1 cellular context compared by ENCODE assay signal in the genomic region with DNA sequence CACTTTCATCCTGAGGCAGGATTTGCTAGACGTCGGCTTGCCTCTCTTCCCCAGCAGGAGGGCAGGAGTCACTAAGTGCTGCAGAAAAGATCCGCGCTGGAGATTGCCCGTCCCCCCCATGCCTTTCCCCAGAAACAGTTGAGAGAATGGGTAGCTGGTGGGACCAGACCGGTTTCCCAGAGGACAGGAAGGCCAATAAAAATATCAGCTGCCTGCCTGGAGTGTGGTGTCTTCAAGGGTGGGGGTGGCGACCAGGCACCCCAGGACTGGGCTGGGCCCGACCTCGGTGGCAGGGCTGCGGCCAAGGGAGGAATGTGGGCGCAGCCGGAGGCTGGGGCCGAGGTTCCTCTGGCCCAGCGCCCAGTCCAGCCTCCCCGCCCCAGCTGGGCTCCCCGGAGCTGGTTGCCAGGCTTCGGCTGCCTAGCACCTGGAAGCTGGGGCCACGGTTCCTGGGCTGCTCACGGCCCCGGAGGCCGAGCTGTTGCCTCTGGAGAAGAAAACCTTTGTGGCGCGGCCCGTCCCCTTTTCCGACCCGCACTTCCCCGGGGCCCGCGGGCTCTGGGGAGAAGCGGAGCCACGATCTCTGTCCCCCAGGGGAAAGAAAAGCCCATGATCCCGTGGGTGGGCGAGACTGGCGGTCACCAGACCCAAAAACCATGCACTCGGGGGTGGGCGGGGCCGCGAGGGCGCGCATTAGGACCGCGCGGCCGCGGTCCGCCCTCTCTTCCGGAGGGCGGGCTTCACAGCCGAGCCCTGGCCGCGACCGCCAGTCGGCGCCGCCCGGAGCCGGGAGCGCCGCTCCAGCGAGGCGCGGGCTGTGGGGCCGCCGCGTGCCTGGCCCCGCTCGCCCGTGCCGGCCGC.
TF ChIP-seq lines count a peak whose summit lies in the region.

A gene with protein sequence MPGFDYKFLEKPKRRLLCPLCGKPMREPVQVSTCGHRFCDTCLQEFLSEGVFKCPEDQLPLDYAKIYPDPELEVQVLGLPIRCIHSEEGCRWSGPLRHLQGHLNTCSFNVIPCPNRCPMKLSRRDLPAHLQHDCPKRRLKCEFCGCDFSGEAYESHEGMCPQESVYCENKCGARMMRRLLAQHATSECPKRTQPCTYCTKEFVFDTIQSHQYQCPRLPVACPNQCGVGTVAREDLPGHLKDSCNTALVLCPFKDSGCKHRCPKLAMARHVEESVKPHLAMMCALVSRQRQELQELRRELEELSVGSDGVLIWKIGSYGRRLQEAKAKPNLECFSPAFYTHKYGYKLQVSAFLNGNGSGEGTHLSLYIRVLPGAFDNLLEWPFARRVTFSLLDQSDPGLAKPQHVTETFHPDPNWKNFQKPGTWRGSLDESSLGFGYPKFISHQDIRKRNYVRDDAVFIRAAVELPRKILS (plus strand): TSS at position 769 of the 861 bp plus-strand sequence. CDS start 102 bp downstream, outside the sequence.

TF ChIP-seq in K562, 482 proteins besides CTCF, POLR2A, EP300 and RAD21 (continued from another document and continues in another):
- TF ChIP-seq, protein P1, sequence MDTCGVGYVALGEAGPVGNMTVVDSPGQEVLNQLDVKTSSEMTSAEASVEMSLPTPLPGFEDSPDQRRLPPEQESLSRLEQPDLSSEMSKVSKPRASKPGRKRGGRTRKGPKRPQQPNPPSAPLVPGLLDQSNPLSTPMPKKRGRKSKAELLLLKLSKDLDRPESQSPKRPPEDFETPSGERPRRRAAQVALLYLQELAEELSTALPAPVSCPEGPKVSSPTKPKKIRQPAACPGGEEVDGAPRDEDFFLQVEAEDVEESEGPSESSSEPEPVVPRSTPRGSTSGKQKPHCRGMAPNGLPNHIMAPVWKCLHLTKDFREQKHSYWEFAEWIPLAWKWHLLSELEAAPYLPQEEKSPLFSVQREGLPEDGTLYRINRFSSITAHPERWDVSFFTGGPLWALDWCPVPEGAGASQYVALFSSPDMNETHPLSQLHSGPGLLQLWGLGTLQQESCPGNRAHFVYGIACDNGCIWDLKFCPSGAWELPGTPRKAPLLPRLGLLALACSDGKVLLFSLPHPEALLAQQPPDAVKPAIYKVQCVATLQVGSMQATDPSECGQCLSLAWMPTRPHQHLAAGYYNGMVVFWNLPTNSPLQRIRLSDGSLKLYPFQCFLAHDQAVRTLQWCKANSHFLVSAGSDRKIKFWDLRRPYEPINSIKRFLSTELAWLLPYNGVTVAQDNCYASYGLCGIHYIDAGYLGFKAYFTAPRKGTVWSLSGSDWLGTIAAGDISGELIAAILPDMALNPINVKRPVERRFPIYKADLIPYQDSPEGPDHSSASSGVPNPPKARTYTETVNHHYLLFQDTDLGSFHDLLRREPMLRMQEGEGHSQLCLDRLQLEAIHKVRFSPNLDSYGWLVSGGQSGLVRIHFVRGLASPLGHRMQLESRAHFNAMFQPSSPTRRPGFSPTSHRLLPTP (IDR thresholded peaks at IDR 0.05; ENCODE audit: borderline replicate concordance, extremely low read depth, insufficient read length): no peak
- TF ChIP-seq TAL1 (IDR thresholded peaks at IDR 0.05) (no peak), JUN (IDR thresholded peaks at IDR 0.05; ENCODE audit: borderline replicate concordance, low read depth, low read length) (peak; percentile 46; the same call in 1 of the 2 replicates), JUN (CRISPR knock-in tag; IDR thresholded peaks at IDR 0.05; ENCODE audit: borderline replicate concordance) (no peak), HEY1 (CRISPR knock-in tag; IDR thresholded peaks at IDR 0.05; ENCODE audit: borderline replicate concordance) (no peak), RBBP5 (IDR thresholded peaks at IDR 0.05; ENCODE audit: borderline replicate concordance, insufficient read depth, low read length, poor library complexity, severe bottlenecking) (peak; percentile 53), ZNF79 (CRISPR knock-in tag; IDR thresholded peaks at IDR 0.05; ENCODE audit: low read depth) (no peak), GABPA (tag; conservative IDR thresholded peaks at IDR 0.05; ENCODE audit: low read depth) (peak; percentile 74), PTTG1 (tag; IDR thresholded peaks at IDR 0.05; ENCODE audit: low read depth) (no peak), ZNF197 (CRISPR knock-in tag; IDR thresholded peaks at IDR 0.05; ENCODE audit: low read depth) (no peak), CHD1 (IDR thresholded peaks at IDR 0.05; ENCODE audit: low read length) (peak; percentile 46), CSDE1 (IDR thresholded peaks at IDR 0.05) (no peak), ZNF174 (CRISPR knock-in tag; IDR thresholded peaks at IDR 0.05) (no peak), TEAD1 (CRISPR knock-in tag; IDR thresholded peaks at IDR 0.05) (peak in 1 of 2 experiments; percentile 80; a peak in 2 of 4 replicates), NCOA1 (IDR thresholded peaks at IDR 0.05; ENCODE audit: low read depth) (peak; percentile 29; the same call in 1 of the 2 replicates), NCOA2 (IDR thresholded peaks at IDR 0.05; ENCODE audit: partially characterized antibody in 2 of 2) (no peak), MEIS2 (IDR thresholded peaks at IDR 0.05; ENCODE audit: partially characterized antibody) (no peak), FOXK2 (conservative IDR thresholded peaks at IDR 0.05 in 1 of 2, IDR thresholded peaks at IDR 0.05 in 1 of 2; ENCODE audit: low read depth in 2 of 2) (0 out of 4 replicates have a peak, but pooled peaks of 1 of the 2 experiments have one; percentile 12), ZNF696 (CRISPR knock-in tag; conservative IDR thresholded peaks at IDR 0.05) (no peak), HDAC2 (IDR thresholded peaks at IDR 0.05) (0 out of 2 replicates have a peak, but pooled peaks have one; percentile 62), CXXC5 (CRISPR knock-in tag; IDR thresholded peaks at IDR 0.05) (peak; percentile 95), ZNF77 (CRISPR knock-in tag; IDR thresholded peaks at IDR 0.05) (no peak), ZFP36 (IDR thresholded peaks at IDR 0.05; ENCODE audit: low read depth, low read length, partially characterized antibody) (no peak), LCOR (CRISPR knock-in tag; IDR thresholded peaks at IDR 0.05) (no peak), POU5F1 (IDR thresholded peaks at IDR 0.05; ENCODE audit: borderline replicate concordance, low read depth, low read length, partially characterized antibody) (no peak), HDGF (IDR thresholded peaks at IDR 0.05) (no peak), MAZ (CRISPR knock-in tag; conservative IDR thresholded peaks at IDR 0.05 in 1 of 2, IDR thresholded peaks at IDR 0.05 in 1 of 2) (peak in 1 of 2 experiments; percentile 83; a peak in 2 of 4 replicates), SIRT6 (IDR thresholded peaks at IDR 0.05; ENCODE audit: low read depth, low read length) (no peak), MCM7 (IDR thresholded peaks at IDR 0.05) (no peak), HIVEP1 (CRISPR knock-in tag; IDR thresholded peaks at IDR 0.05) (no peak), SMC3 (conservative IDR thresholded peaks at IDR 0.05; ENCODE audit: insufficient read depth, low read depth, low read length) (0 out of 2 replicates have a peak, but pooled peaks have one; percentile 0)
- TF ChIP-seq, protein P2, sequence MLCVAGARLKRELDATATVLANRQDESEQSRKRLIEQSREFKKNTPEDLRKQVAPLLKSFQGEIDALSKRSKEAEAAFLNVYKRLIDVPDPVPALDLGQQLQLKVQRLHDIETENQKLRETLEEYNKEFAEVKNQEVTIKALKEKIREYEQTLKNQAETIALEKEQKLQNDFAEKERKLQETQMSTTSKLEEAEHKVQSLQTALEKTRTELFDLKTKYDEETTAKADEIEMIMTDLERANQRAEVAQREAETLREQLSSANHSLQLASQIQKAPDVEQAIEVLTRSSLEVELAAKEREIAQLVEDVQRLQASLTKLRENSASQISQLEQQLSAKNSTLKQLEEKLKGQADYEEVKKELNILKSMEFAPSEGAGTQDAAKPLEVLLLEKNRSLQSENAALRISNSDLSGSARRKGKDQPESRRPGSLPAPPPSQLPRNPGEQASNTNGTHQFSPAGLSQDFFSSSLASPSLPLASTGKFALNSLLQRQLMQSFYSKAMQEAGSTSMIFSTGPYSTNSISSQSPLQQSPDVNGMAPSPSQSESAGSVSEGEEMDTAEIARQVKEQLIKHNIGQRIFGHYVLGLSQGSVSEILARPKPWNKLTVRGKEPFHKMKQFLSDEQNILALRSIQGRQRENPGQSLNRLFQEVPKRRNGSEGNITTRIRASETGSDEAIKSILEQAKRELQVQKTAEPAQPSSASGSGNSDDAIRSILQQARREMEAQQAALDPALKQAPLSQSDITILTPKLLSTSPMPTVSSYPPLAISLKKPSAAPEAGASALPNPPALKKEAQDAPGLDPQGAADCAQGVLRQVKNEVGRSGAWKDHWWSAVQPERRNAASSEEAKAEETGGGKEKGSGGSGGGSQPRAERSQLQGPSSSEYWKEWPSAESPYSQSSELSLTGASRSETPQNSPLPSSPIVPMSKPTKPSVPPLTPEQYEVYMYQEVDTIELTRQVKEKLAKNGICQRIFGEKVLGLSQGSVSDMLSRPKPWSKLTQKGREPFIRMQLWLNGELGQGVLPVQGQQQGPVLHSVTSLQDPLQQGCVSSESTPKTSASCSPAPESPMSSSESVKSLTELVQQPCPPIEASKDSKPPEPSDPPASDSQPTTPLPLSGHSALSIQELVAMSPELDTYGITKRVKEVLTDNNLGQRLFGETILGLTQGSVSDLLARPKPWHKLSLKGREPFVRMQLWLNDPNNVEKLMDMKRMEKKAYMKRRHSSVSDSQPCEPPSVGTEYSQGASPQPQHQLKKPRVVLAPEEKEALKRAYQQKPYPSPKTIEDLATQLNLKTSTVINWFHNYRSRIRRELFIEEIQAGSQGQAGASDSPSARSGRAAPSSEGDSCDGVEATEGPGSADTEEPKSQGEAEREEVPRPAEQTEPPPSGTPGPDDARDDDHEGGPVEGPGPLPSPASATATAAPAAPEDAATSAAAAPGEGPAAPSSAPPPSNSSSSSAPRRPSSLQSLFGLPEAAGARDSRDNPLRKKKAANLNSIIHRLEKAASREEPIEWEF (CRISPR knock-in tag; IDR thresholded peaks at IDR 0.05): no peak
- TF ChIP-seq, protein P3, sequence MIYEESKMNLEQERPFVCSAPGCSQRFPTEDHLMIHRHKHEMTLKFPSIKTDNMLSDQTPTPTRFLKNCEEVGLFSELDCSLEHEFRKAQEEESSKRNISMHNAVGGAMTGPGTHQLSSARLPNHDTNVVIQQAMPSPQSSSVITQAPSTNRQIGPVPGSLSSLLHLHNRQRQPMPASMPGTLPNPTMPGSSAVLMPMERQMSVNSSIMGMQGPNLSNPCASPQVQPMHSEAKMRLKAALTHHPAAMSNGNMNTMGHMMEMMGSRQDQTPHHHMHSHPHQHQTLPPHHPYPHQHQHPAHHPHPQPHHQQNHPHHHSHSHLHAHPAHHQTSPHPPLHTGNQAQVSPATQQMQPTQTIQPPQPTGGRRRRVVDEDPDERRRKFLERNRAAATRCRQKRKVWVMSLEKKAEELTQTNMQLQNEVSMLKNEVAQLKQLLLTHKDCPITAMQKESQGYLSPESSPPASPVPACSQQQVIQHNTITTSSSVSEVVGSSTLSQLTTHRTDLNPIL (CRISPR knock-in tag; IDR thresholded peaks at IDR 0.05): no peak
- TF ChIP-seq, protein P4, sequence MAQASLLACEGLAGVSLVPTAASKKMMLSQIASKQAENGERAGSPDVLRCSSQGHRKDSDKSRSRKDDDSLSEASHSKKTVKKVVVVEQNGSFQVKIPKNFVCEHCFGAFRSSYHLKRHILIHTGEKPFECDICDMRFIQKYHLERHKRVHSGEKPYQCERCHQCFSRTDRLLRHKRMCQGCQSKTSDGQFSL (CRISPR knock-in tag; IDR thresholded peaks at IDR 0.05): peak; percentile 89
- TF ChIP-seq, protein P4 (tag; IDR thresholded peaks at IDR 0.05): peak in 1 of 2 experiments; percentile 81; a peak in 2 of 4 replicates
- TF ChIP-seq, protein P5, sequence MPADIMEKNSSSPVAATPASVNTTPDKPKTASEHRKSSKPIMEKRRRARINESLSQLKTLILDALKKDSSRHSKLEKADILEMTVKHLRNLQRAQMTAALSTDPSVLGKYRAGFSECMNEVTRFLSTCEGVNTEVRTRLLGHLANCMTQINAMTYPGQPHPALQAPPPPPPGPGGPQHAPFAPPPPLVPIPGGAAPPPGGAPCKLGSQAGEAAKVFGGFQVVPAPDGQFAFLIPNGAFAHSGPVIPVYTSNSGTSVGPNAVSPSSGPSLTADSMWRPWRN (IDR thresholded peaks at IDR 0.05; ENCODE audit: low read depth): no peak
- TF ChIP-seq, protein P6, sequence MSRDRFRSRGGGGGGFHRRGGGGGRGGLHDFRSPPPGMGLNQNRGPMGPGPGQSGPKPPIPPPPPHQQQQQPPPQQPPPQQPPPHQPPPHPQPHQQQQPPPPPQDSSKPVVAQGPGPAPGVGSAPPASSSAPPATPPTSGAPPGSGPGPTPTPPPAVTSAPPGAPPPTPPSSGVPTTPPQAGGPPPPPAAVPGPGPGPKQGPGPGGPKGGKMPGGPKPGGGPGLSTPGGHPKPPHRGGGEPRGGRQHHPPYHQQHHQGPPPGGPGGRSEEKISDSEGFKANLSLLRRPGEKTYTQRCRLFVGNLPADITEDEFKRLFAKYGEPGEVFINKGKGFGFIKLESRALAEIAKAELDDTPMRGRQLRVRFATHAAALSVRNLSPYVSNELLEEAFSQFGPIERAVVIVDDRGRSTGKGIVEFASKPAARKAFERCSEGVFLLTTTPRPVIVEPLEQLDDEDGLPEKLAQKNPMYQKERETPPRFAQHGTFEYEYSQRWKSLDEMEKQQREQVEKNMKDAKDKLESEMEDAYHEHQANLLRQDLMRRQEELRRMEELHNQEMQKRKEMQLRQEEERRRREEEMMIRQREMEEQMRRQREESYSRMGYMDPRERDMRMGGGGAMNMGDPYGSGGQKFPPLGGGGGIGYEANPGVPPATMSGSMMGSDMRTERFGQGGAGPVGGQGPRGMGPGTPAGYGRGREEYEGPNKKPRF (IDR thresholded peaks at IDR 0.05; ENCODE audit: low read depth, low read length): no peak
- TF ChIP-seq, protein P7, sequence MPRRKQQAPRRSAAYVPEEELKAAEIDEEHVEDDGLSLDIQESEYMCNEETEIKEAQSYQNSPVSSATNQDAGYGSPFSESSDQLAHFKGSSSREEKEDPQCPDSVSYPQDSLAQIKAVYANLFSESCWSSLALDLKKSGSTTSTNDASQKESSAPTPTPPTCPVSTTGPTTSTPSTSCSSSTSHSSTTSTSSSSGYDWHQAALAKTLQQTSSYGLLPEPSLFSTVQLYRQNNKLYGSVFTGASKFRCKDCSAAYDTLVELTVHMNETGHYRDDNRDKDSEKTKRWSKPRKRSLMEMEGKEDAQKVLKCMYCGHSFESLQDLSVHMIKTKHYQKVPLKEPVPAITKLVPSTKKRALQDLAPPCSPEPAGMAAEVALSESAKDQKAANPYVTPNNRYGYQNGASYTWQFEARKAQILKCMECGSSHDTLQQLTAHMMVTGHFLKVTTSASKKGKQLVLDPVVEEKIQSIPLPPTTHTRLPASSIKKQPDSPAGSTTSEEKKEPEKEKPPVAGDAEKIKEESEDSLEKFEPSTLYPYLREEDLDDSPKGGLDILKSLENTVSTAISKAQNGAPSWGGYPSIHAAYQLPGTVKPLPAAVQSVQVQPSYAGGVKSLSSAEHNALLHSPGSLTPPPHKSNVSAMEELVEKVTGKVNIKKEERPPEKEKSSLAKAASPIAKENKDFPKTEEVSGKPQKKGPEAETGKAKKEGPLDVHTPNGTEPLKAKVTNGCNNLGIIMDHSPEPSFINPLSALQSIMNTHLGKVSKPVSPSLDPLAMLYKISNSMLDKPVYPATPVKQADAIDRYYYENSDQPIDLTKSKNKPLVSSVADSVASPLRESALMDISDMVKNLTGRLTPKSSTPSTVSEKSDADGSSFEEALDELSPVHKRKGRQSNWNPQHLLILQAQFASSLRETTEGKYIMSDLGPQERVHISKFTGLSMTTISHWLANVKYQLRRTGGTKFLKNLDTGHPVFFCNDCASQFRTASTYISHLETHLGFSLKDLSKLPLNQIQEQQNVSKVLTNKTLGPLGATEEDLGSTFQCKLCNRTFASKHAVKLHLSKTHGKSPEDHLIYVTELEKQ (CRISPR knock-in tag; IDR thresholded peaks at IDR 0.05): no peak
